In the genomic region with DNA sequence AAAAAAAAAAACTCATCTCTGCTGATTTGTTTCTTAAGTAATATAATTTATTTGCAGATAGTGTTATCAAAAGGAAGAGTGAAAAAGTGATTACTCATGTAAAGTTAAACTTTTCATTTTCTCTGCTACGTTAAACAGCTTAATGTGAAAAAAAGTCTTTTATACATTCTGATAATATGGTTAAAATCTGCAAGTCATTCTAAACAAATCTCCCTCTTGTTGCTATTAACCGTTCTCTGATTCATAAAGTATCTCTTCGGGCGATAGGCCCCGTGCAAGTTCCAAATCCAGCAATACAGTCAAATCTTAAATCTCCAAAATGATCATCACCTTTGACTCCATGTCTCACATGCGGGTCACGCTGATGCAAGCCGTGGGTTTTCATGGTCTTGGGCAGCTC, we compare ENCODE assay signal across 28 cellular contexts.
"Had no signal": no experiment of that assay in that cellular context is flagged by ENCODE, and none has a peak within 500 bp of the region (broad histone marks: within the 10 kb centered on the region; RNA-seq: fewer than 3 reads in every experiment).

No MANE protein-coding gene starts in this region.

- H3K27ac ChIP-seq: ascending aorta, breast epithelium, cardiac muscle cell, colonic mucosa, epithelial cell of prostate, esophagus squamous epithelium, gastroesophageal sphincter, heart right ventricle had no signal

- FAIRE-seq: endometrium, endothelial cell of umbilical vein had no signal

- H3K4me3 ChIP-seq: ascending aorta, breast epithelium, cardiac muscle cell, colonic mucosa, esophagus squamous epithelium, gastroesophageal sphincter, heart right ventricle had no signal

- H3K4me1 ChIP-seq: ascending aorta, breast epithelium, colonic mucosa, esophagus squamous epithelium, gastroesophageal sphincter, heart right ventricle had no signal

- H3K9me3 ChIP-seq: ascending aorta, breast epithelium, colonic mucosa, esophagus squamous epithelium, gastroesophageal sphincter, heart right ventricle had no signal

- DNase-seq: activated CD4-positive, alpha-beta memory T cell treated with anti-CD3 and anti-CD28 coated beads, Interleukin-2, amount 10 ng/mL, durations not matched to agents 7 days and 5 days; activated CD4-positive, alpha-beta T cell treated with anti-CD3 and anti-CD28 coated beads for 36 hours; activated CD4-positive, alpha-beta T cell treated with anti-CD3 and anti-CD28 coated beads, Interleukin-2, amount 10 ng/mL, durations not matched to agents 7 days and 5 days; activated CD4-positive, alpha-beta T cell treated with anti-CD3 and anti-CD28 coated beads, Interleukin-2, amount 50 U/mL, for 4 hours; activated CD4-positive, CD25-positive, alpha-beta regulatory T cell; activated CD4-positive, CD25-positive, alpha-beta regulatory T cell treated with anti-CD3 and anti-CD28 coated beads, Interleukin-2, amount 50 U/mL, for 72 hours; activated CD8-positive, alpha-beta memory T cell treated with anti-CD3 and anti-CD28 coated beads for 24 hours; activated effector memory CD4-positive, alpha-beta T cell treated with Interleukin-2 at 50 U/mL for 16 hours; activated gamma-delta T cell treated with Interleukin-2 at 50 U/mL for 16 hours; activated naive CD4-positive, alpha-beta T cell treated with Interleukin-2 at 50 U/mL for 16 hours; activated naive CD8-positive, alpha-beta T cell treated with anti-CD3 and anti-CD28 coated beads, Interleukin-2, amount 10 ng/mL, durations not matched to agents 7 days and 5 days; activated T-cell treated with anti-CD3 and anti-CD28 coated beads, Interleukin-2, amount 50 U/mL, for 4 hours; central memory CD4-positive, alpha-beta T cell; cerebellar nuclear complex; colonic mucosa; effector CD8-positive, alpha-beta T cell; esophagus squamous epithelium; foreskin melanocyte; heart right ventricle; T-helper 2 cell had no signal

- ATAC-seq: activated CD4-positive, alpha-beta T cell treated with anti-CD3 and anti-CD28 coated beads for 36 hours; activated T-cell treated with anti-CD3 and anti-CD28 coated beads, Interleukin-2, amount 50 U/mL, for 4 hours; activated T-helper 17 cell treated with anti-CD3 and anti-CD28 coated beads, Interleukin-2, amount 50 U/mL, for 72 hours; gastroesophageal sphincter; heart right ventricle had no signal

- H3K36me3 ChIP-seq: ascending aorta, breast epithelium, cardiac muscle cell, colonic mucosa, esophagus squamous epithelium, gastroesophageal sphincter, heart right ventricle had no signal

- H3K27me3 ChIP-seq: ascending aorta, breast epithelium, cardiac muscle cell, colonic mucosa, esophagus squamous epithelium, gastroesophageal sphincter, heart right ventricle had no signal
